Comparison of ENCODE assay signal across 1 cellular context in genomic region chr2:69816923-69817542, GRCh38.
TF ChIP-seq lines count a peak whose summit lies in the region.

No MANE protein-coding gene starts in this region.

TF ChIP-seq in GM12878, 131 proteins besides CTCF, POLR2A, EP300 and RAD21 (continued from another document and continues in another):
- TF ChIP-seq REST (IDR thresholded peaks at IDR 0.05; ENCODE audit: low read depth, low read length), result no peak
- TF ChIP-seq IRF5 (IDR thresholded peaks at IDR 0.05; ENCODE audit: borderline replicate concordance), result no peak
- TF ChIP-seq KLF5 (IDR thresholded peaks at IDR 0.05; ENCODE audit: partially characterized antibody), result no peak
- no peak for TF ChIP-seq BCL3 (IDR thresholded peaks at IDR 0.05; ENCODE audit: borderline replicate concordance, insufficient read depth, low read depth, low read length, poor library complexity, severe bottlenecking)
- peak; percentile 77 for TF ChIP-seq YY1 (IDR thresholded peaks at IDR 0.05; ENCODE audit: low read depth, low read length)
- TF ChIP-seq ZNF592 (IDR thresholded peaks at IDR 0.05), result 0 out of 2 replicates have a peak, but pooled peaks have one; percentile 36
- TF ChIP-seq RELB (IDR thresholded peaks at IDR 0.05; ENCODE audit: low read depth), result no peak
- TF ChIP-seq ZNF207 (IDR thresholded peaks at IDR 0.05; ENCODE audit: borderline replicate concordance), result no peak
- TF ChIP-seq ZBED1 (IDR thresholded peaks at IDR 0.05; ENCODE audit: borderline replicate concordance), result no peak
- TF ChIP-seq IRF3 (IDR thresholded peaks at IDR 0.05), result no peak
- TF ChIP-seq ZZZ3 (IDR thresholded peaks at IDR 0.05; ENCODE audit: control insufficient read depth, insufficient read length, low read depth), result no peak
- TF ChIP-seq RUNX3 (IDR thresholded peaks at IDR 0.05; ENCODE audit: low read length), result 0 out of 2 replicates have a peak, but pooled peaks have one; percentile 17
- TF ChIP-seq PRDM15 (CRISPR knock-in tag; IDR thresholded peaks at IDR 0.05), result no peak
- TF ChIP-seq MLLT1 (IDR thresholded peaks at IDR 0.05), result no peak
- TF ChIP-seq PBX3 (IDR thresholded peaks at IDR 0.05; ENCODE audit: insufficient replicate concordance, low read depth, low read length), result no peak
- TF ChIP-seq ZBTB40 (IDR thresholded peaks at IDR 0.05; ENCODE audit: borderline replicate concordance), result no peak
- no peak for TF ChIP-seq HDAC2 (IDR thresholded peaks at IDR 0.05)
- TF ChIP-seq MTA2 (IDR thresholded peaks at IDR 0.05; ENCODE audit: low read depth), result peak; percentile 17; the same call in 1 of the 2 replicates
- TF ChIP-seq ESRRA (IDR thresholded peaks at IDR 0.05; ENCODE audit: low read length), result no peak
- TF ChIP-seq MYB (IDR thresholded peaks at IDR 0.05; ENCODE audit: borderline replicate concordance, low read depth, low read length), result no peak
- no peak for TF ChIP-seq NFYA (IDR thresholded peaks at IDR 0.05; ENCODE audit: borderline replicate concordance, low read depth, low read length)
- peak; percentile 79; the same call in 1 of the 2 replicates for TF ChIP-seq SPI1 (IDR thresholded peaks at IDR 0.05; ENCODE audit: borderline replicate concordance, insufficient read depth, low read depth, low read length)
- TF ChIP-seq CHD1 (IDR thresholded peaks at IDR 0.05; ENCODE audit: low read depth, low read length), result no peak
- no peak for TF ChIP-seq CHD2 (IDR thresholded peaks at IDR 0.05; ENCODE audit: borderline replicate concordance, low read depth, low read length)
- TF ChIP-seq HCFC1 (IDR thresholded peaks at IDR 0.05; ENCODE audit: low read length), result no peak
- TF ChIP-seq NRF1 (conservative IDR thresholded peaks at IDR 0.05; ENCODE audit: low read depth, low read length), result no peak
- TF ChIP-seq SUZ12 (IDR thresholded peaks at IDR 0.05; ENCODE audit: unreplicated experiment), result no peak
- no peak for TF ChIP-seq MYC (IDR thresholded peaks at IDR 0.05; ENCODE audit: insufficient read depth, insufficient read length, insufficient replicate concordance, low read length, severe bottlenecking)
